1 cellular context compared by ENCODE assay signal in genomic region chr19:1412995-1413889, GRCh38.
TF ChIP-seq lines count a peak whose summit lies in the region.

No MANE protein-coding gene starts in this region.

TF ChIP-seq in HepG2, 621 proteins besides CTCF, POLR2A, EP300 and RAD21:
- TF ChIP-seq ZNF598 (CRISPR knock-in tag; IDR thresholded peaks at IDR 0.05; ENCODE audit: borderline replicate concordance) (no peak), ZBTB33 (CRISPR knock-in tag; IDR thresholded peaks at IDR 0.05) (peak; percentile 73; the same call in 1 of the 2 replicates), RBM22 (optimal IDR thresholded peaks at IDR 0.05; ENCODE audit: low read length) (peak; percentile 47), AGO2 (optimal IDR thresholded peaks at IDR 0.05; ENCODE audit: low read depth, low read length) (peak; percentile 60), HNRNPL (IDR thresholded peaks at IDR 0.05; ENCODE audit: low read depth, low read length) (peak; percentile 43; the same call in 1 of the 2 replicates), POLR2G (IDR thresholded peaks at IDR 0.05; ENCODE audit: low read depth, low read length) (0 out of 2 replicates have a peak, but pooled peaks have one; percentile 26), CBX1 (IDR thresholded peaks at IDR 0.05; ENCODE audit: low read depth) (no peak), MXD1 (CRISPR knock-in tag; IDR thresholded peaks at IDR 0.05) (no peak), ZNF687 (CRISPR knock-in tag; IDR thresholded peaks at IDR 0.05) (peak; percentile 28; the same call in 1 of the 2 replicates), RBFOX2 (IDR thresholded peaks at IDR 0.05; ENCODE audit: low read depth, low read length) (peak; percentile 56)
